8 cellular contexts compared by ENCODE assay signal in genomic region chr1:234926574-234927311, GRCh38.
DNase-seq lines count a peak whose midpoint lies in the region; ATAC-seq lines count a peak whose summit lies in the region.

No MANE protein-coding gene starts in this region.

- peak overlapping the region; percentile 86 for H3K27ac Mint-ChIP-seq in activated CD4-positive, alpha-beta T cell treated with anti-CD3 and anti-CD28 coated beads for 36 hours

- H3K4me1 Mint-ChIP-seq in activated CD4-positive, alpha-beta T cell treated with anti-CD3 and anti-CD28 coated beads for 36 hours, result peaks cover 53% of the 10 kb centered on the region

- peak; percentile 78 for ATAC-seq in activated CD4-positive, alpha-beta T cell treated with anti-CD3 and anti-CD28 coated beads for 36 hours
- peak; percentile 78 for ATAC-seq in HG03064 (IDR thresholded peaks at IDR 0.05; ENCODE audit: low read depth, unreplicated experiment)

- CTCF ChIA-PET in activated CD4-positive, alpha-beta T cell treated with anti-CD3 and anti-CD28 coated beads for 36 hours (lab: Charles Lee), result interaction anchor here (0.5 to 1.6 kb wide), 9 partner anchors 28 to 427 kb away, joined by 3 to 4 read pairs (median 3); no protein-coding TSS in a partner anchor

- no peaks in the 10 kb centered on the region for H3K27me3 Mint-ChIP-seq in activated CD4-positive, alpha-beta T cell treated with anti-CD3 and anti-CD28 coated beads for 36 hours

- H3K4me3 Mint-ChIP-seq in activated CD4-positive, alpha-beta T cell treated with anti-CD3 and anti-CD28 coated beads for 36 hours, result peak overlapping the region; percentile 59

- intact Hi-C loops in activated CD4-positive, alpha-beta T cell treated with anti-CD3 and anti-CD28 coated beads for 36 hours (cut with DNase I, micrococcal nuclease), result loop anchor here (1.0 to 5.0 kb wide), 14 partner anchors 29 to 438 kb away; partner anchors contain the start of gene IRF2BP2 (in 2 of the 2)

- POLR2A ChIA-PET in activated CD4-positive, alpha-beta T cell treated with anti-CD3 and anti-CD28 coated beads for 36 hours (lab: Charles Lee), result interaction anchor here (0.6 to 1.5 kb wide), 8 partner anchors 36 to 359 kb away, joined by 4 to 8 read pairs (median 4); no protein-coding TSS in a partner anchor

- H3K36me3 Mint-ChIP-seq in activated CD4-positive, alpha-beta T cell treated with anti-CD3 and anti-CD28 coated beads for 36 hours (ENCODE audit: low read depth), result no peaks in the 10 kb centered on the region

- DNase-seq in activated CD4-positive, alpha-beta T cell treated with anti-CD3 and anti-CD28 coated beads for 36 hours, result peak; percentile 74
- no peak for DNase-seq in activated CD4-positive, alpha-beta T cell treated with anti-CD3 and anti-CD28 coated beads, Interleukin-2, amount 50 U/mL, for 1 hour
- peak; percentile 21 to 26 for DNase-seq in activated CD4-positive, alpha-beta T cell treated with anti-CD3 and anti-CD28 coated beads, Interleukin-2, amount 50 U/mL, for 24 hours (ENCODE audit: low read depth in 1 of 2, low spot score in 1 of 2)
- DNase-seq in globus pallidus (ENCODE audit: low spot score) (peak; percentile 35), GDM1 (lab: John Stamatoyannopoulos, UW) (no peak), kidney tubule cell (ENCODE audit: low spot score) (no peak)
- peak; percentile 55 to 56 for DNase-seq in stimulated activated CD4-positive, alpha-beta T cell treated with anti-CD3 and anti-CD28 coated beads, Interleukin-2, amount 100 ng/mL, for 24 hours

- H3K9me3 Mint-ChIP-seq in activated CD4-positive, alpha-beta T cell treated with anti-CD3 and anti-CD28 coated beads for 36 hours (ENCODE audit: low read depth), result no peaks in the 10 kb centered on the region

Comparison
In these comparisons a context has a peak if more than half of its experiments do, and no peak if none do; other contexts are left out.
1. DNase-seq: peak in activated CD4-positive, alpha-beta T cell treated with anti-CD3 and anti-CD28 coated beads for 36 hours (single experiment), activated CD4-positive, alpha-beta T cell treated with anti-CD3 and anti-CD28 coated beads, Interleukin-2, amount 50 U/mL, for 24 hours (2 of 2), globus pallidus (single experiment) and stimulated activated CD4-positive, alpha-beta T cell treated with anti-CD3 and anti-CD28 coated beads, Interleukin-2, amount 100 ng/mL, for 24 hours (2 of 2); none in activated CD4-positive, alpha-beta T cell treated with anti-CD3 and anti-CD28 coated beads, Interleukin-2, amount 50 U/mL, for 1 hour (single experiment), GDM1 (single experiment) and kidney tubule cell (single experiment).